ENCODE assay signal across 24 cellular contexts in the genomic region with DNA sequence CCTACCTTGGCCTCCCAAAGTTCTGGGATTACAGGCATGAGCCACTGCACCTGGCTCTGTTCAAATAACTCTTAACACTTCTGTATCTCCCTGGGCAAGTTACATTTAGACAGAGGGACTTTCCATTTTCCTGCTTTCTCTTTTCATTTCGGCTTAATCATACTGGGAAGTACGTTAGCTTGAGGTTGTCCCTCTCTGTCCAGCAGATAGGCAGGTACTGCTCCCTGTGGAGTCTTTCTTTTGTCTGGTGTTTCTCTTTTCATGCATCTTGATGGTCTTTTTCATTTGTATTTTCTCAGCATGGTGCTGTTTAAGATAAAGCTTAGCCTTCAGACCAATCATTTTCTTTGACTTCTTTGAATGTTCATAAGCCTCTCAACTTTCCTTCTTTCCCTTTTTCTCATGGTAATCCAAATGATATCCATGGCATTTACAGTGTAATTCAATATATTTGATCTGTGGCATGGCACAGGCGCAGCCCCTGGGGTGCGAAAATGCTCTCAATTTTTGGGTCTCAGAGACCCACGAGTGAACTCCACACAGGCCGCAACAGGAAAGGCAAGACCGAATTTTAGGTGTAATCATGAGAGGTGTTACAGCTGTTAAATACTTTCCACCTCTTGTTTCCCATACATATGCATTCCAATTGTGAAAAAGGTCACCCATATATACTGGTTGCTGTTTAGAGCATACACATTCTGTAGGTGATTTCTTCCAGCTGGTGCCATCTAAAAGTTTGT.
"Had no signal": no experiment of that assay in that cellular context is flagged by ENCODE, and none has a peak within 500 bp of the region (broad histone marks: within the 10 kb centered on the region; RNA-seq: fewer than 3 reads in every experiment).

No MANE protein-coding gene starts in this region.

- ATAC-seq: activated T-cell treated with anti-CD3 and anti-CD28 coated beads, Interleukin-2, amount 50 U/mL, for 4 hours; gastroesophageal sphincter; naive thymus-derived CD8-positive, alpha-beta T cell; right cardiac atrium; stimulated activated naive CD8-positive, alpha-beta T cell treated with anti-CD3 and anti-CD28 coated beads, Interleukin-15, Interleukin-2, amounts not matched to agents 100 U/mL and 50 U/mL, for 24 hours; upper lobe of right lung had no signal

- H3K4me1 Mint-ChIP-seq: activated naive CD8-positive, alpha-beta T cell treated with anti-CD3 and anti-CD28 coated beads, Interleukin-2, amount 10 ng/mL, durations not matched to agents 7 days and 5 days had no signal

- H2AFZ ChIP-seq: parathyroid adenoma had no signal

- H3K4me1 ChIP-seq: breast epithelium, parathyroid adenoma had no signal

- H3K9me3 Mint-ChIP-seq: activated naive CD4-positive, alpha-beta T cell treated with anti-CD3 and anti-CD28 coated beads for 36 hours; activated naive CD8-positive, alpha-beta T cell treated with anti-CD3 and anti-CD28 coated beads, Interleukin-2, amount 10 ng/mL, durations not matched to agents 7 days and 5 days; activated T-cell treated with anti-CD3 and anti-CD28 coated beads, Interleukin-2, amount 50 U/mL, for 4 hours; mesothelial cell of epicardium; naive thymus-derived CD8-positive, alpha-beta T cell had no signal

- H3K4me3 ChIP-seq: breast epithelium, coronary artery, gastroesophageal sphincter, left ventricle myocardium inferior, thyroid gland, upper lobe of right lung had no signal

- H3K9ac ChIP-seq: parathyroid adenoma had no signal

- H3K27me3 Mint-ChIP-seq: activated naive CD8-positive, alpha-beta T cell treated with anti-CD3 and anti-CD28 coated beads, Interleukin-2, amount 10 ng/mL, durations not matched to agents 7 days and 5 days; naive thymus-derived CD8-positive, alpha-beta T cell had no signal

- DNase-seq: activated effector memory CD4-positive, alpha-beta T cell treated with Interleukin-2 at 50 U/mL for 16 hours; activated naive CD4-positive, alpha-beta T cell treated with anti-CD3 and anti-CD28 coated beads for 36 hours; activated naive CD8-positive, alpha-beta T cell treated with anti-CD3 and anti-CD28 coated beads, Interleukin-2, amount 10 ng/mL, durations not matched to agents 7 days and 5 days; activated T-cell treated with anti-CD3 and anti-CD28 coated beads, Interleukin-2, amount 50 U/mL, for 4 hours; amniotic stem cell; head of caudate nucleus; left ventricle myocardium inferior; mammary epithelial cell; naive thymus-derived CD8-positive, alpha-beta T cell; right cardiac atrium; stimulated activated CD4-positive, alpha-beta T cell treated with anti-CD3 and anti-CD28 coated beads, Interleukin-12 subunit alpha, Interleukin-12 subunit beta, amount 100 ng/mL, for 4 hours; stimulated activated CD4-positive, alpha-beta T cell treated with anti-CD3 and anti-CD28 coated beads, Interleukin-4, amount 100 ng/mL, for 4 hours; stimulated activated naive CD8-positive, alpha-beta T cell treated with anti-CD3 and anti-CD28 coated beads, Interleukin-15, Interleukin-2, amounts not matched to agents 100 U/mL and 50 U/mL, for 24 hours; T-helper 1 cell; thyroid gland; upper lobe of right lung; WERI-Rb-1 had no signal

- H3K27ac Mint-ChIP-seq: activated naive CD4-positive, alpha-beta T cell treated with anti-CD3 and anti-CD28 coated beads for 36 hours; activated naive CD8-positive, alpha-beta T cell treated with anti-CD3 and anti-CD28 coated beads, Interleukin-2, amount 10 ng/mL, durations not matched to agents 7 days and 5 days; mesothelial cell of epicardium had no signal

- H3K4me3 Mint-ChIP-seq: activated naive CD4-positive, alpha-beta T cell treated with anti-CD3 and anti-CD28 coated beads for 36 hours; activated naive CD8-positive, alpha-beta T cell treated with anti-CD3 and anti-CD28 coated beads, Interleukin-2, amount 10 ng/mL, durations not matched to agents 7 days and 5 days; activated T-cell treated with anti-CD3 and anti-CD28 coated beads, Interleukin-2, amount 50 U/mL, for 4 hours; mesothelial cell of epicardium; naive thymus-derived CD8-positive, alpha-beta T cell had no signal

- H3K9me3 ChIP-seq: breast epithelium, gastroesophageal sphincter, left ventricle myocardium inferior, thyroid gland, upper lobe of right lung had no signal

- H3K27me3 ChIP-seq: breast epithelium, gastroesophageal sphincter, thyroid gland, upper lobe of right lung had no signal

- H3K36me3 ChIP-seq: breast epithelium had no signal

- FAIRE-seq: TTC549 had no signal

- H3K79me2 ChIP-seq: parathyroid adenoma had no signal

- H3K27ac ChIP-seq: breast epithelium, coronary artery, epithelial cell of prostate, gastroesophageal sphincter, left ventricle myocardium inferior, parathyroid adenoma, thyroid gland, upper lobe of right lung, WERI-Rb-1 had no signal
